12 cellular contexts compared by ENCODE assay signal in genomic region chr11:116234989-116235567, GRCh38.
"Had no signal": no experiment of that assay in that cellular context is flagged by ENCODE, and none has a peak within 500 bp of the region (broad histone marks: within the 10 kb centered on the region; RNA-seq: fewer than 3 reads in every experiment).

No MANE protein-coding gene starts in this region.

- H3K9me3 ChIP-seq: gastroesophageal sphincter, upper lobe of left lung had no signal

- H3K4me3 ChIP-seq: gastroesophageal sphincter, upper lobe of left lung had no signal

- H3K27me3 ChIP-seq: gastroesophageal sphincter, upper lobe of left lung had no signal

- ATAC-seq: effector memory CD8-positive, alpha-beta T cell; gastroesophageal sphincter had no signal

- DNase-seq: activated CD4-positive, alpha-beta T cell treated with anti-CD3 and anti-CD28 coated beads for 1 hour; activated CD4-positive, alpha-beta T cell treated with anti-CD3 and anti-CD28 coated beads, Interleukin-2, amount 50 U/mL, for 48 hours; activated gamma-delta T cell treated with Interleukin-2 at 50 U/mL for 16 hours; activated naive CD8-positive, alpha-beta T cell treated with anti-CD3 and anti-CD28 coated beads for 36 hours; activated T-cell treated with anti-CD3 and anti-CD28 coated beads, Interleukin-2, amount 50 U/mL, for 48 hours; cerebellar nuclear complex; effector memory CD8-positive, alpha-beta T cell; kidney glomerular epithelial cell; stimulated activated CD4-positive, alpha-beta T cell treated with anti-CD3 and anti-CD28 coated beads, Interleukin-4, amount 100 ng/mL, for 1 hour; stimulated activated CD8-positive, alpha-beta memory T cell treated with anti-CD3 and anti-CD28 coated beads, Interleukin-4, amount 100 ng/mL, for 48 hours; upper lobe of left lung had no signal

- H3K36me3 ChIP-seq: gastroesophageal sphincter, upper lobe of left lung had no signal

- H3K27ac ChIP-seq: gastroesophageal sphincter, upper lobe of left lung had no signal
